In genomic region chr20:60041436-60042165, GRCh38 we compare ENCODE assay signal across 8 cellular contexts.
DNase-seq lines count a peak whose midpoint lies in the region; FAIRE-seq and TF ChIP-seq lines count a peak whose summit lies in the region.
"Not testable (repeated sequence)": the region's sequence is repeated elsewhere in the genome, so short reads cannot be mapped to it uniquely, and the experiment has no call there.

No MANE protein-coding gene starts in this region.

- DNase-seq in Caki2 (ENCODE audit: low read depth) = peak; percentile 33
- peak; percentile 78 for DNase-seq in HFF-Myc (ENCODE audit: extremely low read depth, low read depth)
- peak; percentile 70 for DNase-seq in NB4 (ENCODE audit: low read depth)
- peak; percentile 72 for DNase-seq in RWPE1 (ENCODE audit: low spot score)
- DNase-seq in astrocyte (ENCODE audit: low read depth) = peak; percentile 84
- DNase-seq in fibroblast of gingiva (ENCODE audit: low read depth) = peak; percentile 54
- peak; percentile 90 for DNase-seq in kidney epithelial cell (ENCODE audit: low read depth)

- H3K36me3 ChIP-seq in astrocyte (ENCODE audit: insufficient read depth, low read length); kidney epithelial cell (ENCODE audit: control insufficient read depth, insufficient read depth, low read length); skeletal muscle satellite cell (ENCODE audit: insufficient read depth, low read length): not testable (repeated sequence)

- H3K9me3 ChIP-seq in astrocyte (ENCODE audit: insufficient read depth, low read depth, low read length); skeletal muscle satellite cell (replicated peaks; ENCODE audit: low read length): not testable (repeated sequence)

- H3K4me3 ChIP-seq in HFF-Myc (replicated peaks; ENCODE audit: low read depth, low read length); NB4 (ENCODE audit: low read depth, low read length); astrocyte (ENCODE audit: insufficient read depth, low read depth, low read length); kidney epithelial cell (ENCODE audit: low read depth, low read length); skeletal muscle satellite cell (ENCODE audit: low read length): not testable (repeated sequence)

- H3K4me2 ChIP-seq in astrocyte (ENCODE audit: low read length) = peak overlapping the region; percentile 19
- peak overlapping the region; percentile 28 for H3K4me2 ChIP-seq in skeletal muscle satellite cell (ENCODE audit: low read length)

- not testable (repeated sequence) for H3K27me3 ChIP-seq in astrocyte (ENCODE audit: insufficient read depth, low read length); kidney epithelial cell (ENCODE audit: control insufficient read depth, insufficient read depth, low read length)
- H3K27me3 ChIP-seq in skeletal muscle satellite cell (ENCODE audit: control insufficient read depth, insufficient read depth, low read length) = peaks cover 12% of the 10 kb centered on the region

- not testable (repeated sequence) for FAIRE-seq in astrocyte (lab: Jason Lieb, UNC)

- H3K27me3 Mint-ChIP-seq in astrocyte (ENCODE audit: low read depth, unreplicated experiment) = not testable (repeated sequence)

- not testable (repeated sequence) for H3K4me3 Mint-ChIP-seq in astrocyte (ENCODE audit: unreplicated experiment)

- in situ Hi-C loops in Caki2 (cut with HindIII; ENCODE audit: low pct_unique_long_range_greater_than_20kb, low sequenced_read_pairs) = not testable (repeated sequence)

- H3K4me1 ChIP-seq in astrocyte (ENCODE audit: insufficient read depth, low read length); skeletal muscle satellite cell (ENCODE audit: control insufficient read depth, insufficient read depth, low read length): not testable (repeated sequence)

- not testable (repeated sequence) for H3K36me3 Mint-ChIP-seq in astrocyte (ENCODE audit: low read depth, unreplicated experiment)

- peak overlapping the region; percentile 87 for H3K27ac ChIP-seq in RWPE1
- H3K27ac ChIP-seq in astrocyte (ENCODE audit: low read depth, low read length) = not testable (repeated sequence)

- H3K4me1 Mint-ChIP-seq in astrocyte (ENCODE audit: low read depth, unreplicated experiment) = peaks cover 33% of the 10 kb centered on the region

- not testable (repeated sequence) for TF ChIP-seq POLR2A in NB4 (IDR thresholded peaks at IDR 0.05; ENCODE audit: extremely low read depth, insufficient read length)

- peak overlapping the region; percentile 98 for H3K27ac Mint-ChIP-seq in astrocyte (ENCODE audit: unreplicated experiment)

- H4K20me1 ChIP-seq in astrocyte (ENCODE audit: insufficient read depth, low read length) = not testable (repeated sequence)

- not testable (repeated sequence) for TF ChIP-seq CTCF in HFF-Myc (IDR thresholded peaks at IDR 0.05; ENCODE audit: low read depth, low read length, missing control alignments); NB4 (IDR thresholded peaks at IDR 0.05; ENCODE audit: low read depth, low read length); RWPE1 (conservative IDR thresholded peaks at IDR 0.05; ENCODE audit: low read depth); astrocyte (IDR thresholded peaks at IDR 0.05; ENCODE audit: insufficient read depth, low read depth, low read length); kidney epithelial cell (IDR thresholded peaks at IDR 0.05; ENCODE audit: insufficient read depth, low read length, poor library complexity, severe bottlenecking)

- CTCF ChIA-PET in RWPE1 (lab: Yijun Ruan, JAX) = not testable (repeated sequence)

- POLR2A ChIA-PET in RWPE1 (lab: Yijun Ruan, JAX; ENCODE audit: low non-redundant PET) = not testable (repeated sequence)

- H3K79me2 ChIP-seq in astrocyte (ENCODE audit: insufficient read depth, low read length) = not testable (repeated sequence)

- H3K9me3 Mint-ChIP-seq in astrocyte (ENCODE audit: unreplicated experiment) = not testable (repeated sequence)

- not testable (repeated sequence) for H2AFZ ChIP-seq in astrocyte (ENCODE audit: low read depth, low read length)

- not testable (repeated sequence) for H3K9ac ChIP-seq in astrocyte (ENCODE audit: low read length); skeletal muscle satellite cell (ENCODE audit: low read depth, low read length)

Comparison
In these comparisons a context has a peak if more than half of its experiments do, and no peak if none do; other contexts are left out.
1. DNase-seq: peak in every context shown above with its lines; median percentile 90 in kidney epithelial cell; 84 in astrocyte; 78 in HFF-Myc; 72 in RWPE1; 70 in NB4; 54 in fibroblast of gingiva; 33 in Caki2.